In genomic region chr1:210709694-210710093, GRCh38 we compare ENCODE assay signal across 14 cellular contexts.
"Had no signal": no experiment of that assay in that cellular context is flagged by ENCODE, and none has a peak within 500 bp of the region (broad histone marks: within the 10 kb centered on the region; RNA-seq: fewer than 3 reads in every experiment).

No MANE protein-coding gene starts in this region.

- H3K36me3 ChIP-seq: colonic mucosa, neural progenitor cell, pancreas, transverse colon, WERI-Rb-1 had no signal

- DNase-seq: activated CD4-positive, alpha-beta memory T cell treated with anti-CD3 and anti-CD28 coated beads, Interleukin-2, amount 10 ng/mL, durations not matched to agents 7 days and 5 days; activated CD4-positive, alpha-beta T cell treated with anti-CD3 and anti-CD28 coated beads for 36 hours; activated CD8-positive, alpha-beta memory T cell treated with anti-CD3 and anti-CD28 coated beads, Interleukin-2, amount 50 U/mL, for 4 hours; activated naive CD4-positive, alpha-beta T cell treated with anti-CD3 and anti-CD28 coated beads for 36 hours; colonic mucosa; pancreas; T-helper 1 cell; transverse colon; WERI-Rb-1 had no signal

- H3K36me3 Mint-ChIP-seq: mesothelial cell of epicardium; neural progenitor cell; stimulated activated effector memory CD8-positive, alpha-beta T cell treated with anti-CD3 and anti-CD28 coated beads, Interleukin-12 subunit alpha, Interleukin-12 subunit beta, amount 100 ng/mL, for 72 hours had no signal

- H2AFZ ChIP-seq: hepatocyte, neural progenitor cell had no signal

- H3K4me3 ChIP-seq: colonic mucosa, hepatocyte, neural progenitor cell, pancreas, transverse colon had no signal

- H3K79me2 ChIP-seq: hepatocyte had no signal

- H3K27ac ChIP-seq: colonic mucosa, hepatocyte, neural progenitor cell, pancreas, transverse colon, WERI-Rb-1 had no signal

- H3K9me3 ChIP-seq: colonic mucosa, pancreas, transverse colon had no signal

- H3K27me3 ChIP-seq: colonic mucosa, hepatocyte, neural progenitor cell, pancreas, transverse colon had no signal

- H3K27ac Mint-ChIP-seq: activated CD4-positive, alpha-beta memory T cell treated with anti-CD3 and anti-CD28 coated beads, Interleukin-2, amount 10 ng/mL, durations not matched to agents 7 days and 5 days; activated CD4-positive, alpha-beta T cell treated with anti-CD3 and anti-CD28 coated beads for 36 hours; activated naive CD4-positive, alpha-beta T cell treated with anti-CD3 and anti-CD28 coated beads for 36 hours; activated T-helper 1 cell treated with anti-CD3 and anti-CD28 coated beads, Interleukin-12 subunit alpha, Interleukin-12 subunit beta, Interleukin-2, Interleukin-4 antibody, amounts not matched to agents 30 ng/mL and 10 ng/mL and 1 ng/mL, durations not matched to agents 14 hours and 24 hours and 36 hours; mesothelial cell of epicardium; neural progenitor cell; stimulated activated effector memory CD8-positive, alpha-beta T cell treated with anti-CD3 and anti-CD28 coated beads, Interleukin-12 subunit alpha, Interleukin-12 subunit beta, amount 100 ng/mL, for 72 hours had no signal

- H3K27me3 Mint-ChIP-seq: activated CD4-positive, alpha-beta memory T cell treated with anti-CD3 and anti-CD28 coated beads, Interleukin-2, amount 10 ng/mL, durations not matched to agents 7 days and 5 days; activated CD4-positive, alpha-beta T cell treated with anti-CD3 and anti-CD28 coated beads for 36 hours had no signal

- H3K4me3 Mint-ChIP-seq: activated CD4-positive, alpha-beta memory T cell treated with anti-CD3 and anti-CD28 coated beads, Interleukin-2, amount 10 ng/mL, durations not matched to agents 7 days and 5 days; activated CD4-positive, alpha-beta T cell treated with anti-CD3 and anti-CD28 coated beads for 36 hours; activated naive CD4-positive, alpha-beta T cell treated with anti-CD3 and anti-CD28 coated beads for 36 hours; activated T-helper 1 cell treated with anti-CD3 and anti-CD28 coated beads, Interleukin-12 subunit alpha, Interleukin-12 subunit beta, Interleukin-2, Interleukin-4 antibody, amounts not matched to agents 30 ng/mL and 10 ng/mL and 1 ng/mL, durations not matched to agents 14 hours and 24 hours and 36 hours; mesothelial cell of epicardium; neural progenitor cell; stimulated activated effector memory CD8-positive, alpha-beta T cell treated with anti-CD3 and anti-CD28 coated beads, Interleukin-12 subunit alpha, Interleukin-12 subunit beta, amount 100 ng/mL, for 72 hours had no signal

- H3K4me1 ChIP-seq: colonic mucosa, pancreas had no signal

- ATAC-seq: activated CD4-positive, alpha-beta T cell treated with anti-CD3 and anti-CD28 coated beads for 36 hours; pancreas; stimulated activated effector memory CD8-positive, alpha-beta T cell treated with anti-CD3 and anti-CD28 coated beads, Interleukin-12 subunit alpha, Interleukin-12 subunit beta, amount 100 ng/mL, for 72 hours had no signal

- H3K9me3 Mint-ChIP-seq: activated CD4-positive, alpha-beta memory T cell treated with anti-CD3 and anti-CD28 coated beads, Interleukin-2, amount 10 ng/mL, durations not matched to agents 7 days and 5 days; activated naive CD4-positive, alpha-beta T cell treated with anti-CD3 and anti-CD28 coated beads for 36 hours; activated T-helper 1 cell treated with anti-CD3 and anti-CD28 coated beads, Interleukin-12 subunit alpha, Interleukin-12 subunit beta, Interleukin-2, Interleukin-4 antibody, amounts not matched to agents 30 ng/mL and 10 ng/mL and 1 ng/mL, durations not matched to agents 14 hours and 24 hours and 36 hours; mesothelial cell of epicardium; neural progenitor cell; stimulated activated effector memory CD8-positive, alpha-beta T cell treated with anti-CD3 and anti-CD28 coated beads, Interleukin-12 subunit alpha, Interleukin-12 subunit beta, amount 100 ng/mL, for 72 hours had no signal

- H3K4me1 Mint-ChIP-seq: activated CD4-positive, alpha-beta memory T cell treated with anti-CD3 and anti-CD28 coated beads, Interleukin-2, amount 10 ng/mL, durations not matched to agents 7 days and 5 days; activated CD4-positive, alpha-beta T cell treated with anti-CD3 and anti-CD28 coated beads for 36 hours; mesothelial cell of epicardium; stimulated activated effector memory CD8-positive, alpha-beta T cell treated with anti-CD3 and anti-CD28 coated beads, Interleukin-12 subunit alpha, Interleukin-12 subunit beta, amount 100 ng/mL, for 72 hours had no signal

- H3K4me2 ChIP-seq: hepatocyte, neural progenitor cell had no signal
